ENCODE assay signal across 8 cellular contexts in the genomic region with DNA sequence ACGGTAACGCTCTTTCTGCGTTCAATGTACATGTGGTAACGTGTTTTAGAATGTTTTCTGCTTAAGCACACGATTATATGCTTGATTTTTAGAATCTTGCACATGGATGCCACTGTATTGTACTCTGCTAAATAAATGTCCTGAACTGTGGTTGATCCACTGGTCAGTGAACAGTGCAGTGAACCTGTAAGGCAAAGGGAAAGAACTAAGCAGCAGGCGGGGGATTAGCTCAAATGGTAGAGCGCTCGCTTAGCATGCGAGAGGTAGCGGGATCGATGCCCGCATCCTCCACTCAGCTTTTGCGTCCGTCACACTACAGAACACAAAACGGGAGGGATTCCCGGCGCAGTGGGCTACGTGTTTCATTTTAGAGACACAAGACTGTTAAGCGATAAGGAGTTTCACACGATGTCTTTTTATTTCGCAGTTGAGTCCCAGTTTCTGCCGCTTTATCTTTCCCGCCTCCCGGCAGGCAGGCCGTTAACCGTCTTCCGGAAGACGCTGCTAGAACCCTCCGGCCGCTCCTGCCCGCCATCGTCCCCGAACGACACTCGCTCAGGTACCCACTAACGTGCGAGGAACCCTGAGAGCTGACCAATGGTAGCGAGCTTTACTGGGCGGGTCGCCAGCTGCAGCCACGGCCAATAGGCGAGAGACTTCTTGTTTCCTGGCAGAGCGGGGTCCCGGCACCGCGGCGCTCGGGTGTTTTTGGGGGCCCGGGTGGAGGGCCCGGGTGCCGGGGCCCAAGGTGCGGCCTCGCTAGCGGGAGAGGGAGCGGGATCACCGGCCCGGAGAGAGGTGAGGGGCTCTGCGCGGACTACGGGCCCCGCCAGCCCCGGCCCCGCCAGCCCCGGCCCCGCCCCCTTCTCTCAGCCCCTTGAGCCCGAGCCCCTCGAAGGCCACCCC. TPM values are rescaled to one million over a fixed set of nuclear protein-coding genes. Genes with fewer than 3 reads are reported as not detected.
DNase-seq lines count a peak whose midpoint lies in the region; ATAC-seq and TF ChIP-seq lines count a peak whose summit lies in the region.

Gene AGBL5, plus strand, starts transcription at position 673 of the 906 bp plus-strand sequence. CDS start 1,291 bp downstream, outside the sequence.

- peak; percentile 89 for DNase-seq in AG10803 (ENCODE audit: low read depth)
- DNase-seq in NCI-H345 treated with DMSO at 0.1 percent for 48 hours (lab: John Stamatoyannopoulos, UW; ENCODE audit: unreplicated experiment): peak; percentile 97
- DNase-seq in activated B cell treated with CpG ODN at 0.5 μM for 24 hours: peak; percentile 94
- peak; percentile 95 to 96 for DNase-seq in cardiac fibroblast (ENCODE audit: low read depth in 2 of 2)
- peak; percentile 95 for DNase-seq in inferior parietal cortex (ENCODE audit: extremely low spot score)
- peak; percentile 81 for DNase-seq in smooth muscle cell of the brain vasculature (ENCODE audit: low read depth, low spot score)

- H3K9me3 Mint-ChIP-seq in activated B cell treated with CpG ODN at 0.5 μM for 24 hours: no peaks in the 10 kb centered on the region

- peak; percentile 71 for ATAC-seq in GM19035 (IDR thresholded peaks at IDR 0.05; ENCODE audit: unreplicated experiment)
- peak; percentile 67 for ATAC-seq in HG03342 (IDR thresholded peaks at IDR 0.05; ENCODE audit: unreplicated experiment)
- peak; percentile 74 for ATAC-seq in activated B cell treated with CpG ODN at 0.5 μM for 24 hours (ENCODE audit: low read depth)

- CTCF ChIA-PET in activated B cell treated with CpG ODN at 0.5 μM for 24 hours (lab: Charles Lee): interaction anchor here (0.7 to 2.1 kb wide), 9 partner anchors 10 to 318 kb away, joined by 3 to 12 read pairs (median 3); partner anchors contain the start of genes KHK, OST4 and TMEM214

- H3K27ac Mint-ChIP-seq in activated B cell treated with CpG ODN at 0.5 μM for 24 hours: peak within 1 kb of the TSS; percentile 100

- TF ChIP-seq CTCF in AG10803 (conservative IDR thresholded peaks at IDR 0.05; ENCODE audit: low read length) (no peak), activated B cell treated with CpG ODN at 0.5 μM for 24 hours (IDR thresholded peaks at IDR 0.05) (no peak), cardiac fibroblast (IDR thresholded peaks at IDR 0.05; ENCODE audit: low read depth, low read length) (no peak)

- POLR2A ChIA-PET in activated B cell treated with CpG ODN at 0.5 μM for 24 hours (lab: Charles Lee): interaction anchor here (0.6 to 10.5 kb wide), 19 partner anchors 8 to 1819 kb away, joined by 3 to 204 read pairs (median 4); partner anchors contain the start of genes ATRAID, EIF2B4, KHK and OST4

- peak within 1 kb of the TSS; percentile 89 for H3K4me3 ChIP-seq in AG10803 (ENCODE audit: low read length)
- H3K4me3 ChIP-seq in cardiac fibroblast (replicated peaks in 1 of 2; ENCODE audit: low read depth in 2 of 2, low read length in 2 of 2): peak within 1 kb of the TSS; percentile 91 to 97

- H3K4me3 Mint-ChIP-seq in activated B cell treated with CpG ODN at 0.5 μM for 24 hours: peak within 1 kb of the TSS; percentile 97

- intact Hi-C loops in activated B cell treated with CpG ODN at 0.5 μM for 24 hours (cut with micrococcal nuclease): loop anchor here (1.0 to 10.0 kb wide), 14 partner anchors 9 to 1019 kb away; partner anchors contain the start of genes ADGRF3, ATRAID, BABAM2 and CENPA

- H3K36me3 Mint-ChIP-seq in activated B cell treated with CpG ODN at 0.5 μM for 24 hours (ENCODE audit: low read depth): peaks cover 36% of the 10 kb centered on the region

- peaks cover 6% of the 10 kb centered on the region for H3K27me3 Mint-ChIP-seq in activated B cell treated with CpG ODN at 0.5 μM for 24 hours

- H3K4me1 Mint-ChIP-seq in activated B cell treated with CpG ODN at 0.5 μM for 24 hours: peaks cover 19% of the 10 kb centered on the region

RNA-seq across cellular contexts. Expression of gene AGBL5, which starts in this region (rescaled TPM):
- total RNA-seq in activated B cell treated with CpG ODN at 0.5 μM for 24 hours: 14.9 and 15.2 TPM in 2 replicates

Comparison
In these comparisons a context has a peak if more than half of its experiments do, and no peak if none do; other contexts are left out.
1. Peak in every context shown above with its lines: DNase-seq, ATAC-seq and H3K4me3 ChIP-seq.